Comparison of ENCODE assay signal across 1 cellular context in the genomic region with DNA sequence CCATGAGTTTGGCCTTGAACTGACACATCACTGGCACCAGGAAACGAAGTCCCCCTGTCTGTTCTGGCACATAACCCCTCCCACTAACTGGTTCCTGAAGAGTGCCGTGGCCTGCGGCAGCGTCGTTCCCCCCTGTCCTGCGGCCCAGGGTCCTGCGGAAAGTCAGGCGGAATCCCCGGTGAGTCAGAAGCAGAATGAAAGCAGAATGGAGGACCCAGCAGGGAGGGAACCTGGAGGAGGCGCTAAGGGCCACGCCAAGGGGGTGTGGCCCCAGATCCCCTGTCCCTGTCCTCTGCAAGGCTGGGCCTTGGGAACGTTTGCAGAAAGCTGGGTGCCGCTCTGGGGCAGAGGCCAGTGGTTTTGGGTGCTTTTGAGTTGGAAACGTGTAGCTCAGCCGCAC.
TF ChIP-seq lines count a peak whose summit lies in the region.

No MANE protein-coding gene starts in this region.

TF ChIP-seq in GM23338, 12 proteins besides CTCF, POLR2A, EP300 and RAD21 (continued from another document):
- TF ChIP-seq, protein P1, sequence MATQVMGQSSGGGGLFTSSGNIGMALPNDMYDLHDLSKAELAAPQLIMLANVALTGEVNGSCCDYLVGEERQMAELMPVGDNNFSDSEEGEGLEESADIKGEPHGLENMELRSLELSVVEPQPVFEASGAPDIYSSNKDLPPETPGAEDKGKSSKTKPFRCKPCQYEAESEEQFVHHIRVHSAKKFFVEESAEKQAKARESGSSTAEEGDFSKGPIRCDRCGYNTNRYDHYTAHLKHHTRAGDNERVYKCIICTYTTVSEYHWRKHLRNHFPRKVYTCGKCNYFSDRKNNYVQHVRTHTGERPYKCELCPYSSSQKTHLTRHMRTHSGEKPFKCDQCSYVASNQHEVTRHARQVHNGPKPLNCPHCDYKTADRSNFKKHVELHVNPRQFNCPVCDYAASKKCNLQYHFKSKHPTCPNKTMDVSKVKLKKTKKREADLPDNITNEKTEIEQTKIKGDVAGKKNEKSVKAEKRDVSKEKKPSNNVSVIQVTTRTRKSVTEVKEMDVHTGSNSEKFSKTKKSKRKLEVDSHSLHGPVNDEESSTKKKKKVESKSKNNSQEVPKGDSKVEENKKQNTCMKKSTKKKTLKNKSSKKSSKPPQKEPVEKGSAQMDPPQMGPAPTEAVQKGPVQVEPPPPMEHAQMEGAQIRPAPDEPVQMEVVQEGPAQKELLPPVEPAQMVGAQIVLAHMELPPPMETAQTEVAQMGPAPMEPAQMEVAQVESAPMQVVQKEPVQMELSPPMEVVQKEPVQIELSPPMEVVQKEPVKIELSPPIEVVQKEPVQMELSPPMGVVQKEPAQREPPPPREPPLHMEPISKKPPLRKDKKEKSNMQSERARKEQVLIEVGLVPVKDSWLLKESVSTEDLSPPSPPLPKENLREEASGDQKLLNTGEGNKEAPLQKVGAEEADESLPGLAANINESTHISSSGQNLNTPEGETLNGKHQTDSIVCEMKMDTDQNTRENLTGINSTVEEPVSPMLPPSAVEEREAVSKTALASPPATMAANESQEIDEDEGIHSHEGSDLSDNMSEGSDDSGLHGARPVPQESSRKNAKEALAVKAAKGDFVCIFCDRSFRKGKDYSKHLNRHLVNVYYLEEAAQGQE (IDR thresholded peaks at IDR 0.05; ENCODE audit: unreplicated experiment) = no peak
- TF ChIP-seq NANOG (IDR thresholded peaks at IDR 0.05; ENCODE audit: borderline replicate concordance) = no peak
- no peak for TF ChIP-seq STAT1 (IDR thresholded peaks at IDR 0.05; ENCODE audit: unreplicated experiment)
- TF ChIP-seq EZH2 (IDR thresholded peaks at IDR 0.05; ENCODE audit: low read depth, unreplicated experiment) = no peak
- TF ChIP-seq, protein P2, sequence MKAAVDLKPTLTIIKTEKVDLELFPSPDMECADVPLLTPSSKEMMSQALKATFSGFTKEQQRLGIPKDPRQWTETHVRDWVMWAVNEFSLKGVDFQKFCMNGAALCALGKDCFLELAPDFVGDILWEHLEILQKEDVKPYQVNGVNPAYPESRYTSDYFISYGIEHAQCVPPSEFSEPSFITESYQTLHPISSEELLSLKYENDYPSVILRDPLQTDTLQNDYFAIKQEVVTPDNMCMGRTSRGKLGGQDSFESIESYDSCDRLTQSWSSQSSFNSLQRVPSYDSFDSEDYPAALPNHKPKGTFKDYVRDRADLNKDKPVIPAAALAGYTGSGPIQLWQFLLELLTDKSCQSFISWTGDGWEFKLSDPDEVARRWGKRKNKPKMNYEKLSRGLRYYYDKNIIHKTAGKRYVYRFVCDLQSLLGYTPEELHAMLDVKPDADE (IDR thresholded peaks at IDR 0.05) = no peak
- TF ChIP-seq JUNB (IDR thresholded peaks at IDR 0.05; ENCODE audit: unreplicated experiment) = no peak
- no peak for TF ChIP-seq ZNF331 (CRISPR knock-in tag; IDR thresholded peaks at IDR 0.05; ENCODE audit: low read depth)
- no peak for TF ChIP-seq CREB1 (CRISPR knock-in tag; IDR thresholded peaks at IDR 0.05; ENCODE audit: low read depth)
- TF ChIP-seq POLR2AphosphoS5 (IDR thresholded peaks at IDR 0.05; ENCODE audit: low read depth) = no peak
